In the genomic region with DNA sequence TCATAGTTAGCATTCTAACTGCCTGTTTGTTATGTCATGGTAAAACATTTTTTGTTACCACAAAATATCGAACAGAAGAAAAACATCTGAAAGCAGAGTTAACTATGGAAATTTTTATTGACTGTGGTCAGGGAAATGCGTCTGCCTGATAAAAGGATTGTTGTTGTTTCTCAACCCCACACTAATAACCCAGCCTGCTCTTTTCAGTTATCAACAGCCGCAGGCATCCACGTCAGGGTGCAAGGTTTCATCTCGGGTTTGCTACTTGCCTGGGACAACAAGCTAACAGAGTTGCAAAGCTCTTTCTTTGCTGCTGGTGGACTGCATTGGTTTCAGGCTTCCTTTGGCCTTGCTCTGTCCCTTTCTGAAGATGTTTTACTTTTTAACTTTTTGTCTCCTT, we compare ENCODE assay signal across 23 cellular contexts.
A peak's percentile ranks its signal among the peaks of the same experiment; 100 is the strongest.
DNase-seq lines count a peak whose midpoint lies in the region; ATAC-seq and TF ChIP-seq lines count a peak whose summit lies in the region.
"Had no signal": no experiment of that assay in that cellular context is flagged by ENCODE, and none has a peak within 500 bp of the region (broad histone marks: within the 10 kb centered on the region; RNA-seq: fewer than 3 reads in every experiment).

No MANE protein-coding gene starts in this region.

- DNase-seq in COLO829 (ENCODE audit: low spot score) (peak; percentile 5), HuH-7 (ENCODE audit: low spot score) (peak; percentile 37), foreskin melanocyte (peak; percentile 52), right atrium auricular region (ENCODE audit: low spot score) (no peak), NCI-H226 (no peak), ecto neural progenitor cell (ENCODE audit: low spot score) (no peak)
- DNase-seq: activated CD8-positive, alpha-beta T cell treated with anti-CD3 and anti-CD28 coated beads, Interleukin-2, amount 10 ng/mL, durations not matched to agents 7 days and 5 days; activated naive CD4-positive, alpha-beta T cell treated with anti-CD3 and anti-CD28 coated beads, Interleukin-2, amount 50 U/mL, for 16 hours; activated T-cell treated with anti-CD3 and anti-CD28 coated beads, Interleukin-2, amount 50 U/mL, for 4 hours; DMS153; effector memory CD8-positive, alpha-beta T cell; head of caudate nucleus; immature natural killer cell; Kasumi-1; NCI-H1105 treated with DMSO at 0.1 percent for 48 hours; NCI-H2171; right cardiac atrium; stimulated activated CD4-positive, alpha-beta T cell treated with anti-CD3 and anti-CD28 coated beads, Interleukin-15, amount 100 ng/mL, for 24 hours had no signal

- no peaks in the 10 kb centered on the region for H3K9me2 ChIP-seq in SU-DHL-6 (replicated peaks; ENCODE audit: insufficient read depth, low read length)

- H3K4me3 ChIP-seq in SU-DHL-6 (ENCODE audit: insufficient read depth, low read length, poor library complexity, severe bottlenecking) (no peak overlapping the region), right atrium auricular region (no peak overlapping the region)
- H3K4me3 ChIP-seq: BLaER1, suprapubic skin had no signal

- H3K27me3 ChIP-seq in SU-DHL-6 (ENCODE audit: low read length): no peaks in the 10 kb centered on the region
- no peaks in the 10 kb centered on the region for H3K27me3 ChIP-seq in right atrium auricular region
- H3K27me3 ChIP-seq: BLaER1, suprapubic skin had no signal

- H2AFZ ChIP-seq in SU-DHL-6 (ENCODE audit: low read depth, low read length, severe bottlenecking): peak overlapping the region; percentile 37

- H3K9me3 ChIP-seq in SU-DHL-6 (ENCODE audit: insufficient read depth, low read length) (no peaks in the 10 kb centered on the region), right atrium auricular region (no peaks in the 10 kb centered on the region)
- H3K9me3 ChIP-seq: BLaER1, suprapubic skin had no signal

- no peaks in the 10 kb centered on the region for H3K4me1 ChIP-seq in right atrium auricular region
- H3K4me1 ChIP-seq: BLaER1, suprapubic skin had no signal

- TF ChIP-seq CTCF in SU-DHL-6 (IDR thresholded peaks at IDR 0.05; ENCODE audit: insufficient read depth, low read length, poor library complexity, severe bottlenecking) (no peak), right atrium auricular region (IDR thresholded peaks at IDR 0.05) (no peak)

- H3K4me2 ChIP-seq in SU-DHL-6 (ENCODE audit: low read depth, low read length, poor library complexity, severe bottlenecking): no peak overlapping the region
- H3K4me2 ChIP-seq: BLaER1 had no signal

- H3K27ac ChIP-seq in SU-DHL-6 (ENCODE audit: low read depth, low read length): no peak overlapping the region
- no peak overlapping the region for H3K27ac ChIP-seq in right atrium auricular region
- H3K27ac ChIP-seq: BLaER1, RWPE1, suprapubic skin had no signal

- H3F3A ChIP-seq in SU-DHL-6 (ENCODE audit: insufficient read depth): no peaks in the 10 kb centered on the region

- H3K79me2 ChIP-seq in SU-DHL-6 (ENCODE audit: insufficient read depth, low read length): no peaks in the 10 kb centered on the region

- no peaks in the 10 kb centered on the region for H3K36me3 ChIP-seq in SU-DHL-6 (ENCODE audit: low read length)
- H3K36me3 ChIP-seq in right atrium auricular region: no peaks in the 10 kb centered on the region
- H3K36me3 ChIP-seq: BLaER1, suprapubic skin had no signal

- no peak for ATAC-seq in HG03378 (IDR thresholded peaks at IDR 0.05; ENCODE audit: unreplicated experiment)
- ATAC-seq: activated CD8-positive, alpha-beta T cell treated with anti-CD3 and anti-CD28 coated beads, Interleukin-2, amount 10 ng/mL, durations not matched to agents 7 days and 5 days; activated T-cell treated with anti-CD3 and anti-CD28 coated beads, Interleukin-2, amount 50 U/mL, for 4 hours; effector memory CD8-positive, alpha-beta T cell; right cardiac atrium had no signal

- no peaks in the 10 kb centered on the region for H4K20me1 ChIP-seq in SU-DHL-6 (ENCODE audit: low read depth, low read length)
- H4K20me1 ChIP-seq: BLaER1 had no signal

- H3K9ac ChIP-seq in SU-DHL-6 (ENCODE audit: low read length): no peak overlapping the region
- H3K9ac ChIP-seq: BLaER1 had no signal

Comparison
In these comparisons a context has a peak if more than half of its experiments do, and no peak if none do; other contexts are left out.
1. DNase-seq: peak in COLO829 (single experiment), HuH-7 (single experiment) and foreskin melanocyte (single experiment); none in right atrium auricular region (single experiment), NCI-H226 (single experiment) and ecto neural progenitor cell (single experiment).